Comparison of ENCODE assay signal across 13 cellular contexts in the genomic region with DNA sequence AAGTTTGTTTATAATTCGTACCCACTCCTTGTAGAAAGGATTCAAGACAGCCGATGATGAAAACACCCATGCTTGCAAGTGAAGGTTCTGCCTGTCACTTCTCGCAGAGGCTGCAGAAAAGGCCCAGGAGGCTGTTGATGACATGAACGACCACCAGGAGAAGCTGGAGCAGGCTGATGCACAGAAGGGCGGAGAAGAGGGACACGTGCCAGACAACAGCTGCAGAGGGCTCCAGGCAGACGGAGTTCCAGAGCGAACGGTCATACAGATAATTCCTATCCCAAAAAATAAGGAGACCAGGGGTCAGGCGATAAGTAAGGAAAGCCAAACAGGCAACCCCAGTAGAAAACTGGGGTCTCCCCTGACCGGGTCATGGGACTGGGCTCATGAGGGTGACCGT. TPM values are rescaled to one million over a fixed set of nuclear protein-coding genes. Genes with fewer than 3 reads are reported as not detected.
DNase-seq lines count a peak whose midpoint lies in the region; ATAC-seq and TF ChIP-seq lines count a peak whose summit lies in the region.
"Had no signal": no experiment of that assay in that cellular context is flagged by ENCODE, and none has a peak within 500 bp of the region (broad histone marks: within the 10 kb centered on the region; RNA-seq: fewer than 3 reads in every experiment).

No MANE protein-coding gene starts in this region.

- no peak overlapping the region for H3K27ac ChIP-seq in HCT116 (ENCODE audit: low read depth, low read length)
- no peak overlapping the region for H3K27ac ChIP-seq in PC-3 (ENCODE audit: low read length)

- TF ChIP-seq CTCF in AG10803 (conservative IDR thresholded peaks at IDR 0.05; ENCODE audit: low read length): peak; percentile 28
- peak in 2 of 3 experiments; percentile 11 to 31; a peak in 2 of 6 replicates for TF ChIP-seq CTCF in HCT116 (IDR thresholded peaks at IDR 0.05 in 2 of 3, conservative IDR thresholded peaks at IDR 0.05 in 1 of 3; ENCODE audit: borderline replicate concordance in 1 of 3, insufficient read depth in 1 of 3, low read depth in 2 of 3, low read length in 2 of 3)
- peak; percentile 40; the same call in 1 of the 2 replicates for TF ChIP-seq CTCF in PC-3 (conservative IDR thresholded peaks at IDR 0.05; ENCODE audit: low read depth, low read length)
- TF ChIP-seq CTCF in fibroblast of the aortic adventitia (IDR thresholded peaks at IDR 0.05; ENCODE audit: insufficient read depth, low read length): peak; percentile 41

- H3F3A ChIP-seq in PC-3 (ENCODE audit: low read length, unreplicated experiment): no peaks in the 10 kb centered on the region

- DNase-seq in AG10803 (ENCODE audit: low read depth) (peak; percentile 16), HCT116 (ENCODE audit: low read depth, low spot score) (no peak), PC-3 (no peak), fibroblast of the aortic adventitia (ENCODE audit: low read depth) (peak; percentile 37), NCI-H1417 treated with DMSO at 0.1 percent for 48 hours (lab: John Stamatoyannopoulos, UW) (no peak), NCI-H146 treated with DMSO at 0.1 percent for 48 hours (lab: John Stamatoyannopoulos, UW; ENCODE audit: unreplicated experiment) (no peak), NOMO-1 (lab: John Stamatoyannopoulos, UW; ENCODE audit: unreplicated experiment in 2 of 2) (no peak)
- DNase-seq: kidney; NCI-H774; stimulated activated naive CD4-positive, alpha-beta T cell; T-helper 17 cell had no signal

- TF ChIP-seq POLR2A in HCT116 (IDR thresholded peaks at IDR 0.05; ENCODE audit: borderline replicate concordance, extremely low read depth, insufficient read depth, insufficient read length): no peak

- POLR2A ChIA-PET in HCT116 (lab: Charles Lee) (no interaction called here), PC-3 (lab: Charles Lee; ENCODE audit: unreplicated experiment) (no interaction called here)

- no peaks in the 10 kb centered on the region for H3K9me3 ChIP-seq in HCT116 (ENCODE audit: control insufficient read depth in 1 of 2, insufficient read depth in 1 of 2, low read depth in 1 of 2, low read length in 2 of 2)
- no peaks in the 10 kb centered on the region for H3K9me3 ChIP-seq in PC-3 (ENCODE audit: low read length)

- H3K27me3 ChIP-seq in HCT116 (ENCODE audit: insufficient read depth, low read length) (no peaks in the 10 kb centered on the region), PC-3 (ENCODE audit: low read length) (no peaks in the 10 kb centered on the region)

- H3K79me2 ChIP-seq in HCT116 (ENCODE audit: insufficient read depth, low read length) (no peaks in the 10 kb centered on the region), PC-3 (ENCODE audit: low read length) (no peaks in the 10 kb centered on the region)

- no peaks in the 10 kb centered on the region for H3K9me2 ChIP-seq in HCT116 (ENCODE audit: insufficient read depth)
- no peaks in the 10 kb centered on the region for H3K9me2 ChIP-seq in PC-3 (replicated peaks; ENCODE audit: low read length)

- TF ChIP-seq RAD21 in HCT116 (IDR thresholded peaks at IDR 0.05; ENCODE audit: low read depth): no peak

- peak; percentile 66 for ATAC-seq in HCT116
- ATAC-seq in PC-3: peak; percentile 44
- ATAC-seq in HG03571 (IDR thresholded peaks at IDR 0.05; ENCODE audit: unreplicated experiment): no peak
- ATAC-seq: T-helper 17 cell had no signal

- H3K4me2 ChIP-seq in HCT116 (ENCODE audit: low read length) (no peak overlapping the region), PC-3 (ENCODE audit: low read length) (no peak overlapping the region)

- CTCF ChIA-PET in HCT116 (lab: Charles Lee): no interaction called here
- CTCF ChIA-PET in PC-3 (lab: Charles Lee): no interaction called here

- H3K4me3 ChIP-seq in AG10803 (ENCODE audit: low read length) (no peak overlapping the region), HCT116 (replicated peaks in 1 of 2; ENCODE audit: low read depth in 1 of 2, low read length in 2 of 2) (no peak overlapping the region), PC-3 (ENCODE audit: low read length) (no peak overlapping the region), fibroblast of the aortic adventitia (ENCODE audit: low read depth, low read length) (no peak overlapping the region)

- H3K9ac ChIP-seq in HCT116 (ENCODE audit: low read length) (no peak overlapping the region), PC-3 (ENCODE audit: low read length) (no peak overlapping the region)

- no peaks in the 10 kb centered on the region for H4K20me1 ChIP-seq in HCT116 (ENCODE audit: insufficient read depth)
- H4K20me1 ChIP-seq in PC-3 (ENCODE audit: low read length): no peaks in the 10 kb centered on the region

- RAD21 ChIA-PET in HCT116 (lab: Charles Lee; ENCODE audit: low non-redundant PET in 1 of 2, low total read pairs in 2 of 2, uncharacterized antibody in 2 of 2, unreplicated experiment in 2 of 2): no interaction called here

- BruUV-seq in HCT116 (replicated peaks; lab: Mats Ljungman, UMichigan) (no TSS peak), PC-3 (replicated peaks; lab: Mats Ljungman, UMichigan) (no TSS peak)

- H2AFZ ChIP-seq in HCT116 (ENCODE audit: low read depth, low read length, poor library complexity, severe bottlenecking): no peak overlapping the region
- no peak overlapping the region for H2AFZ ChIP-seq in PC-3 (ENCODE audit: low read length)

- H3K36me3 ChIP-seq in HCT116 (ENCODE audit: control insufficient read depth in 1 of 2, insufficient read depth in 2 of 2, low read length in 2 of 2): no peaks in the 10 kb centered on the region
- no peaks in the 10 kb centered on the region for H3K36me3 ChIP-seq in PC-3 (ENCODE audit: low read depth, low read length)

- intact Hi-C loops in HCT116 (cut with micrococcal nuclease) (no loop called here), PC-3 (cut with micrococcal nuclease) (no loop called here)

- H3K4me1 ChIP-seq in HCT116 (ENCODE audit: control insufficient read depth in 1 of 2, insufficient read depth in 2 of 2, low read length in 2 of 2) (peaks cover 5 to 21% of the 10 kb centered on the region in 2 experiments; a peak in 3 of 4 replicates), PC-3 (ENCODE audit: insufficient read depth, low read length) (no peaks in the 10 kb centered on the region)

TF ChIP-seq in HCT116, 20 proteins besides CTCF, POLR2A, EP300 and RAD21 (continues in another document):
- TF ChIP-seq TCF7L2 (IDR thresholded peaks at IDR 0.05; ENCODE audit: borderline replicate concordance, extremely low read depth, insufficient read depth, insufficient read length) (no peak), POLR2AphosphoS5 (IDR thresholded peaks at IDR 0.05; ENCODE audit: low read depth, low read length) (no peak), CEBPB (IDR thresholded peaks at IDR 0.05; ENCODE audit: low read depth) (no peak), YY1 (IDR thresholded peaks at IDR 0.05; ENCODE audit: extremely low read depth, insufficient replicate concordance, low read depth, low read length) (no peak), SRF (IDR thresholded peaks at IDR 0.05; ENCODE audit: low read depth) (no peak), ZFX (IDR thresholded peaks at IDR 0.05) (no peak), SP1 (IDR thresholded peaks at IDR 0.05; ENCODE audit: low read depth) (no peak), JUND (IDR thresholded peaks at IDR 0.05) (no peak), SIN3A (IDR thresholded peaks at IDR 0.05; ENCODE audit: low read depth) (no peak), FOSL1 (IDR thresholded peaks at IDR 0.05; ENCODE audit: low read depth) (no peak), EZH2phosphoT487 (IDR thresholded peaks at IDR 0.05; ENCODE audit: borderline replicate concordance) (no peak), EGR1 (IDR thresholded peaks at IDR 0.05; ENCODE audit: low read depth) (no peak)
- TF ChIP-seq, protein P1, sequence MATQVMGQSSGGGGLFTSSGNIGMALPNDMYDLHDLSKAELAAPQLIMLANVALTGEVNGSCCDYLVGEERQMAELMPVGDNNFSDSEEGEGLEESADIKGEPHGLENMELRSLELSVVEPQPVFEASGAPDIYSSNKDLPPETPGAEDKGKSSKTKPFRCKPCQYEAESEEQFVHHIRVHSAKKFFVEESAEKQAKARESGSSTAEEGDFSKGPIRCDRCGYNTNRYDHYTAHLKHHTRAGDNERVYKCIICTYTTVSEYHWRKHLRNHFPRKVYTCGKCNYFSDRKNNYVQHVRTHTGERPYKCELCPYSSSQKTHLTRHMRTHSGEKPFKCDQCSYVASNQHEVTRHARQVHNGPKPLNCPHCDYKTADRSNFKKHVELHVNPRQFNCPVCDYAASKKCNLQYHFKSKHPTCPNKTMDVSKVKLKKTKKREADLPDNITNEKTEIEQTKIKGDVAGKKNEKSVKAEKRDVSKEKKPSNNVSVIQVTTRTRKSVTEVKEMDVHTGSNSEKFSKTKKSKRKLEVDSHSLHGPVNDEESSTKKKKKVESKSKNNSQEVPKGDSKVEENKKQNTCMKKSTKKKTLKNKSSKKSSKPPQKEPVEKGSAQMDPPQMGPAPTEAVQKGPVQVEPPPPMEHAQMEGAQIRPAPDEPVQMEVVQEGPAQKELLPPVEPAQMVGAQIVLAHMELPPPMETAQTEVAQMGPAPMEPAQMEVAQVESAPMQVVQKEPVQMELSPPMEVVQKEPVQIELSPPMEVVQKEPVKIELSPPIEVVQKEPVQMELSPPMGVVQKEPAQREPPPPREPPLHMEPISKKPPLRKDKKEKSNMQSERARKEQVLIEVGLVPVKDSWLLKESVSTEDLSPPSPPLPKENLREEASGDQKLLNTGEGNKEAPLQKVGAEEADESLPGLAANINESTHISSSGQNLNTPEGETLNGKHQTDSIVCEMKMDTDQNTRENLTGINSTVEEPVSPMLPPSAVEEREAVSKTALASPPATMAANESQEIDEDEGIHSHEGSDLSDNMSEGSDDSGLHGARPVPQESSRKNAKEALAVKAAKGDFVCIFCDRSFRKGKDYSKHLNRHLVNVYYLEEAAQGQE (IDR thresholded peaks at IDR 0.05; ENCODE audit: low read depth): no peak
- TF ChIP-seq, protein P2, sequence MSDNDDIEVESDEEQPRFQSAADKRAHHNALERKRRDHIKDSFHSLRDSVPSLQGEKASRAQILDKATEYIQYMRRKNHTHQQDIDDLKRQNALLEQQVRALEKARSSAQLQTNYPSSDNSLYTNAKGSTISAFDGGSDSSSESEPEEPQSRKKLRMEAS (IDR thresholded peaks at IDR 0.05): no peak

RNA-seq across cellular contexts. Expression of a gene that starts 5.7 kb away (rescaled TPM):
- total RNA-seq in HCT116 (2021; ENCODE audit: unreplicated experiment) (9.7 TPM), PC-3 (2014; rRNA removed) (19.8 and 22.8 TPM in 2 replicates), fibroblast of the aortic adventitia (ENCODE audit: low replicate concordance) (16.0 and 22.1 TPM in 2 replicates)
- 6.2 and 9.6 TPM in 2 replicates for polyA plus RNA-seq in HCT116 (2012)

RNA-seq across cellular contexts. Expression of a gene that starts 14.5 kb away (rescaled TPM):
- total RNA-seq in HCT116 (2021; ENCODE audit: unreplicated experiment): 1.2 TPM
- 2.1 and 2.8 TPM in 2 replicates for polyA plus RNA-seq in HCT116 (2012)
- 1.1 and 5.2 TPM in 2 replicates for total RNA-seq in PC-3 (2014; rRNA removed)
- not detected in 2 replicates for total RNA-seq in fibroblast of the aortic adventitia (ENCODE audit: low replicate concordance)
- total RNA-seq: T-helper 17 cell had no signal
- polyA plus RNA-seq: neural cell had no signal

RNA-seq across cellular contexts. Expression of a gene that starts 36.2 kb away (rescaled TPM):
- total RNA-seq in HCT116 (2021; ENCODE audit: unreplicated experiment) (32.1 TPM), PC-3 (2014; rRNA removed) (46.9 and 63.8 TPM in 2 replicates), fibroblast of the aortic adventitia (ENCODE audit: low replicate concordance) (76.7 and 80.8 TPM in 2 replicates)
- polyA plus RNA-seq in HCT116 (2012): 25.4 and 30.4 TPM in 2 replicates

Comparison
In these comparisons a context has a peak if more than half of its experiments do, and no peak if none do; other contexts are left out.
1. DNase-seq: peak in AG10803 (single experiment) and fibroblast of the aortic adventitia (single experiment); none in HCT116 (single experiment), PC-3 (single experiment), NCI-H1417 treated with DMSO at 0.1 percent for 48 hours (single experiment), NCI-H146 treated with DMSO at 0.1 percent for 48 hours (single experiment) and NOMO-1 (0 of 2).
2. Peak in every context shown above with its lines, with median percentiles within 50 percentile points of each other: CTCF ChIP-seq.